ENCODE assay signal across 21 cellular contexts in the genomic region with DNA sequence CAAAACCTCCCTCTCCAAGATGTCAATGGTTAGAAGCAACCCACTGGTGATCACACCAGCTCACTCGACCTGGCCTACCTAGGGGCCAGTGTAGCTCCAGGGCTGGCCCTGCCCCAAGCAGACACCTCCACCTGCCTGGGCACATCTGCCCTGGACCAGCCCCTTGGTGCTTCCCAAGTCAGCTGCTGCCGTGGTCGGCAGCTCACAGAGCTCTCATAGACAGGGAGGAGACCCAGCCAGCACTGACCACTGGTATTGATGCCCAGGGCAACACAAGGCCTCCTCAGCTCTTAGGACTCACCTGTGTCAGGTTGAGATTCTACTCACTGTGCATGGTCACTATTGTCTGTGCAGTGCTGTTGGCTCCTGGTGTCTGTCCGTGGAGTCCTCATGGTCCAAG. TPM values are rescaled to one million over a fixed set of nuclear protein-coding genes. Genes with fewer than 3 reads are reported as not detected.
A peak's percentile ranks its signal among the peaks of the same experiment; 100 is the strongest.
DNase-seq lines count a peak whose midpoint lies in the region; ATAC-seq, FAIRE-seq and TF ChIP-seq lines count a peak whose summit lies in the region.
"Had no signal": no experiment of that assay in that cellular context is flagged by ENCODE, and none has a peak within 500 bp of the region (broad histone marks: within the 10 kb centered on the region; RNA-seq: fewer than 3 reads in every experiment).

No MANE protein-coding gene starts in this region.

- peaks cover 5% of the 10 kb centered on the region for H3K9me3 Mint-ChIP-seq in astrocyte (ENCODE audit: unreplicated experiment)
- H3K9me3 Mint-ChIP-seq in nephron, result no peaks in the 10 kb centered on the region
- H3K9me3 Mint-ChIP-seq: H9 had no signal

- H3K9ac ChIP-seq in astrocyte (ENCODE audit: low read length), result no peak overlapping the region

- WGBS in psoas muscle, 3 donors, result 81 to 86% (median 86%) methylated on average over 4 of the region's 4 CpGs

- H2AFZ ChIP-seq in astrocyte (ENCODE audit: low read depth, low read length), result no peak overlapping the region

- intact Hi-C loops in psoas muscle (cut with DNase I), result no loop called here

- no peaks in the 10 kb centered on the region for H4K20me1 ChIP-seq in astrocyte (ENCODE audit: insufficient read depth, low read length)

- CTCF ChIA-PET in GM10248 (lab: Yijun Ruan, JAX), result interaction anchor here (0.9 kb wide), 1 partner anchor 16 kb away, joined by 3 read pairs; no protein-coding TSS in a partner anchor

- H3K4me1 Mint-ChIP-seq in astrocyte (ENCODE audit: low read depth, unreplicated experiment) (peaks cover under 1% of the 10 kb centered on the region), nephron (peaks cover 58% of the 10 kb centered on the region)
- H3K4me1 Mint-ChIP-seq: IgD-negative memory B cell had no signal

- no peak overlapping the region for H3K27ac ChIP-seq in astrocyte (ENCODE audit: low read depth, low read length)
- no peak overlapping the region for H3K27ac ChIP-seq in psoas muscle
- H3K27ac ChIP-seq: C4-2B had no signal

- no peak for ATAC-seq in psoas muscle

- H3K27me3 ChIP-seq in astrocyte (ENCODE audit: insufficient read depth, low read length) (peaks cover 13% of the 10 kb centered on the region), psoas muscle (ENCODE audit: insufficient read depth in 3 of 3, low read length in 2 of 3) (no peaks in the 10 kb centered on the region)

- H3K4me1 ChIP-seq in astrocyte (ENCODE audit: insufficient read depth, low read length), result no peaks in the 10 kb centered on the region
- no peaks in the 10 kb centered on the region for H3K4me1 ChIP-seq in psoas muscle

- H3K9me3 ChIP-seq in astrocyte (ENCODE audit: insufficient read depth, low read depth, low read length), result no peaks in the 10 kb centered on the region
- H3K9me3 ChIP-seq in psoas muscle, result no peaks in the 10 kb centered on the region

- H3K27ac Mint-ChIP-seq in astrocyte (ENCODE audit: unreplicated experiment), result peak overlapping the region; percentile 53
- H3K27ac Mint-ChIP-seq in nephron, result peak overlapping the region in 2 of 3 experiments; percentile 58 to 62
- H3K27ac Mint-ChIP-seq: CD4-positive, alpha-beta T cell; IgD-negative memory B cell had no signal

- peak; percentile 7 for DNase-seq in GM10248 (ENCODE audit: extremely low spot score)
- no peak for DNase-seq in astrocyte (ENCODE audit: low read depth)
- DNase-seq in psoas muscle, result no peak
- no peak for DNase-seq in dermis blood vessel endothelial cell
- DNase-seq in nucleus accumbens (lab: John Stamatoyannopoulos, UW), result no peak
- DNase-seq in COR-L47 (lab: John Stamatoyannopoulos, UW), result no peak
- DNase-seq: ACHN; AML-193; Calu3; CD4-positive, alpha-beta T cell; DND-41; EL had no signal

- TF ChIP-seq CTCF in GM10248 (IDR thresholded peaks at IDR 0.05; ENCODE audit: control extremely low read depth, extremely low read depth, low read depth, missing control alignments) (no peak), astrocyte (IDR thresholded peaks at IDR 0.05; ENCODE audit: insufficient read depth, low read depth, low read length) (no peak), nephron (IDR thresholded peaks at IDR 0.05; ENCODE audit: unreplicated experiment in 3 of 3) (no peak), psoas muscle (IDR thresholded peaks at IDR 0.05) (no peak)

- no peak overlapping the region for H3K4me3 Mint-ChIP-seq in astrocyte (ENCODE audit: unreplicated experiment)
- no peak overlapping the region for H3K4me3 Mint-ChIP-seq in nephron
- H3K4me3 Mint-ChIP-seq: CD4-positive, alpha-beta T cell; H9; IgD-negative memory B cell had no signal

- H3K27me3 Mint-ChIP-seq in astrocyte (ENCODE audit: low read depth, unreplicated experiment), result peaks cover 16% of the 10 kb centered on the region
- H3K27me3 Mint-ChIP-seq in nephron (ENCODE audit: low read depth), result peaks cover 7% of the 10 kb centered on the region
- H3K27me3 Mint-ChIP-seq: CD4-positive, alpha-beta T cell had no signal

- no peaks in the 10 kb centered on the region for H3K79me2 ChIP-seq in astrocyte (ENCODE audit: insufficient read depth, low read length)

- no peaks in the 10 kb centered on the region for H3K36me3 Mint-ChIP-seq in astrocyte (ENCODE audit: low read depth, unreplicated experiment)
- no peaks in the 10 kb centered on the region for H3K36me3 Mint-ChIP-seq in nephron (ENCODE audit: low read depth)
- H3K36me3 Mint-ChIP-seq: IgD-negative memory B cell had no signal

- H3K36me3 ChIP-seq in astrocyte (ENCODE audit: insufficient read depth, low read length) (no peaks in the 10 kb centered on the region), psoas muscle (ENCODE audit: insufficient read depth in 1 of 2, low read depth in 1 of 2) (no peaks in the 10 kb centered on the region)

- H3K4me3 ChIP-seq in astrocyte (ENCODE audit: insufficient read depth, low read depth, low read length), result no peak overlapping the region
- no peak overlapping the region for H3K4me3 ChIP-seq in psoas muscle

- H3K4me2 ChIP-seq in astrocyte (ENCODE audit: low read length), result no peak overlapping the region

- POLR2A ChIA-PET in GM10248 (lab: Yijun Ruan, JAX), result no interaction called here

- no peak for FAIRE-seq in astrocyte (lab: Jason Lieb, UNC)
- FAIRE-seq: A204.1, GM12891, GM19239, H1, HTR-8/SVneo had no signal

RNA-seq across cellular contexts. Expression of a gene that starts 51.7 kb away (rescaled TPM):
- total RNA-seq in astrocyte, result 3.8 and 4.2 TPM in 2 replicates
- total RNA-seq in psoas muscle, result 1 to 10 TPM; 3.4 to 5.7 (median 4.4) TPM
- 1 to 10 TPM; 1.4 to 4.5 (median 1.9) TPM for polyA plus RNA-seq in psoas muscle
- total RNA-seq in dermis blood vessel endothelial cell, result 10.2 and 10.6 TPM in 2 replicates
